Comparison of ENCODE assay signal across 24 cellular contexts in the genomic region with DNA sequence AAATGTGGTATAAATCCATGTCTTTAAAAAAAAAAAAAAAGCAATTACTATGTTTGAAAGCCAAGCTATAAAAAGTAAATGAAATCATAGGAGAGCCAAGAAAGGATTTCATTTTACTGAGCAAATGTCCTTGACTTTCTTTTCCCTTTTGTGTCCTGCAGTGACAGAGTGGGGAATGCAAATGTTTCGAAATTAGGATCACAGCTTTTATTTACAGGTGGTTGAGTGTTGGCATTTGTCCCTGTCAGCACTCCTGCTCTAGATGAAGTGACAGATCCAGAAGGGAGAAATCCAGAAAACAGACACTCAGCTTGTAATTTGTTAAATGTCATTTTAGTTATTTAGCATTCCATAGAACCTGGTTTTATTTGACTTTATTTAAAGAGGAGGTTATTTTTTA. TPM values are rescaled to one million over a fixed set of nuclear protein-coding genes. Genes with fewer than 3 reads are reported as not detected.
DNase-seq lines count a peak whose midpoint lies in the region; ATAC-seq, FAIRE-seq and TF ChIP-seq lines count a peak whose summit lies in the region.
"Had no signal": no experiment of that assay in that cellular context is flagged by ENCODE, and none has a peak within 500 bp of the region (broad histone marks: within the 10 kb centered on the region; RNA-seq: fewer than 3 reads in every experiment).

No MANE protein-coding gene starts in this region.

- intact Hi-C loops in ascending aorta (cut with DNase I): no loop called here
- intact Hi-C loops in HepG2 (cut with micrococcal nuclease; ENCODE audit: unreplicated experiment): no loop called here
- intact Hi-C loops in sigmoid colon (cut with DNase I): no loop called here

- no peak for TF ChIP-seq CTCF in ascending aorta (IDR thresholded peaks at IDR 0.05)
- no peak for TF ChIP-seq CTCF in HepG2 (CRISPR knock-in tag; IDR thresholded peaks at IDR 0.05)
- no peak for TF ChIP-seq CTCF in sigmoid colon (IDR thresholded peaks at IDR 0.05)

- FAIRE-seq in A204.1 (lab: Jason Lieb, UNC) (peak; percentile 96), HepG2 (lab: Jason Lieb, UNC) (no peak)
- FAIRE-seq: GM12892, GM19239, H54 had no signal

- no peak overlapping the region for H3K4me2 ChIP-seq in HepG2 (ENCODE audit: low read depth, low read length)

- ATAC-seq in HepG2: peak; percentile 56; the same call in 2 of the 3 replicates
- ATAC-seq: CD8-positive, alpha-beta T cell; Panc1 had no signal

- DNase-seq in G401 (ENCODE audit: low spot score): peak; percentile 5
- DNase-seq in ascending aorta (ENCODE audit: low spot score in 2 of 2): peak in 1 of 2 donors; percentile 40
- peak; percentile 54 for DNase-seq in HepG2 (ENCODE audit: low spot score)
- no peak for DNase-seq in sigmoid colon
- no peak for DNase-seq in SKM-1 treated with dmso at 0.1 percent for 144 hours (lab: John Stamatoyannopoulos, UW; ENCODE audit: unreplicated experiment)
- DNase-seq in SW 1271 (lab: John Stamatoyannopoulos, UW): no peak
- DNase-seq in NCI-H1417 treated with DMSO at 0.1 percent for 48 hours (lab: John Stamatoyannopoulos, UW): no peak
- DNase-seq: Caco-2; CD8-positive, alpha-beta T cell; DMS 273 treated with DMSO at 0.1 percent for 48 hours; DMS79; KBM-7; MG63; NCI-H1105 treated with DMSO at 0.1 percent for 48 hours; NCI-H1694 treated with DMSO at 0.1 percent for 48 hours; NCI-H446 treated with DMSO at 0.1 percent for 48 hours; NCI-H526; SHP77 treated with DMSO at 0.1 percent for 48 hours had no signal

- WGBS in HepG2 (ENCODE audit: low lambda C conversion rate): 5% methylated on average over 1 of the region's 1 CpG
- 38 to 71% methylated on average over 1 of the region's 1 CpG for WGBS in sigmoid colon, 2 donors

- H3K27me3 ChIP-seq in ascending aorta (no peaks in the 10 kb centered on the region), HepG2 (ENCODE audit: control insufficient read depth in 1 of 2, insufficient read depth in 2 of 2, low read length in 2 of 2) (no peaks in the 10 kb centered on the region), sigmoid colon (no peaks in the 10 kb centered on the region)
- H3K27me3 ChIP-seq: MG63 had no signal

- H3K9me3 ChIP-seq in ascending aorta: no peaks in the 10 kb centered on the region
- H3K9me3 ChIP-seq in HepG2 (ENCODE audit: low read length): no peaks in the 10 kb centered on the region
- no peaks in the 10 kb centered on the region for H3K9me3 ChIP-seq in sigmoid colon
- H3K9me3 ChIP-seq: Caco-2, MG63 had no signal

- no TSS peak for BruUV-seq in HepG2 (replicated peaks; lab: Mats Ljungman, UMichigan)

- TF ChIP-seq POLR2A in HepG2 (IDR thresholded peaks at IDR 0.05; ENCODE audit: insufficient read depth in 1 of 2, low read depth in 2 of 2, low read length in 2 of 2): no peak
- no peak for TF ChIP-seq POLR2A in sigmoid colon (IDR thresholded peaks at IDR 0.05)

- peaks cover 0 to 29% of the 10 kb centered on the region in 2 donors for H3K4me1 ChIP-seq in ascending aorta
- peaks cover 9% of the 10 kb centered on the region for H3K4me1 ChIP-seq in HepG2 (ENCODE audit: insufficient read depth, low read length)
- H3K4me1 ChIP-seq in sigmoid colon: peaks cover 0 to 13% (median 10%) of the 10 kb centered on the region in 4 donors
- H3K4me1 ChIP-seq: Caco-2 had no signal

- CTCF ChIA-PET in HepG2 (lab: Yijun Ruan, JAX; ENCODE audit: low intra/inter-chr PET ratio, low total read pairs): no interaction called here

- H3K79me2 ChIP-seq in HepG2 (ENCODE audit: insufficient read depth, low read length): no peaks in the 10 kb centered on the region

- TF ChIP-seq EP300 in HepG2 (IDR thresholded peaks at IDR 0.05; ENCODE audit: low read depth in 2 of 2, low read length in 2 of 2): no peak
- no peak for TF ChIP-seq EP300 in HepG2 (CRISPR knock-in tag; IDR thresholded peaks at IDR 0.05; ENCODE audit: borderline replicate concordance)
- TF ChIP-seq EP300 in sigmoid colon (IDR thresholded peaks at IDR 0.05): no peak

- POLR2A ChIA-PET in HepG2 (lab: Yijun Ruan, JAX): no interaction called here

- no peak overlapping the region for H3K9ac ChIP-seq in HepG2 (ENCODE audit: insufficient read depth, low read depth, low read length)

- H3K36me3 ChIP-seq in ascending aorta (no peaks in the 10 kb centered on the region), HepG2 (replicated peaks in 1 of 2; ENCODE audit: control insufficient read depth in 1 of 2, insufficient read depth in 2 of 2, low read length in 2 of 2) (no peaks in the 10 kb centered on the region), sigmoid colon (no peaks in the 10 kb centered on the region)
- H3K36me3 ChIP-seq: MG63 had no signal

- H3K4me3 ChIP-seq in ascending aorta (no peak overlapping the region), HepG2 (replicated peaks in 1 of 3; ENCODE audit: insufficient read depth in 1 of 3, low read depth in 2 of 3, low read length in 3 of 3) (no peak overlapping the region), sigmoid colon (no peak overlapping the region)
- H3K4me3 ChIP-seq: MG63 had no signal

- H2AFZ ChIP-seq in HepG2 (ENCODE audit: low read length): no peak overlapping the region

- H3K27ac ChIP-seq in ascending aorta: peak overlapping the region; percentile 61 to 73
- no peak overlapping the region for H3K27ac ChIP-seq in HepG2 (ENCODE audit: extremely low read length, insufficient read depth, low read length)
- H3K27ac ChIP-seq in sigmoid colon: no peak overlapping the region
- H3K27ac ChIP-seq: C4-2B had no signal

- in situ Hi-C loops in G401 (cut with HindIII; ENCODE audit: low sequenced_read_pairs) (no loop called here), HepG2 (cut with HindIII; ENCODE audit: extremely low pct_ligation_motif_present, low pct_unique_long_range_greater_than_20kb) (no loop called here)

- no peaks in the 10 kb centered on the region for H4K20me1 ChIP-seq in HepG2 (ENCODE audit: insufficient read depth, low read length)

- no peak for TF ChIP-seq RAD21 in HepG2 (CRISPR knock-in tag; IDR thresholded peaks at IDR 0.05)

TF ChIP-seq in HepG2, 621 proteins besides CTCF, POLR2A, EP300 and RAD21 (continues in another document):
- TF ChIP-seq SOX13 (IDR thresholded peaks at IDR 0.05) (no peak), SOX13 (CRISPR knock-in tag; conservative IDR thresholded peaks at IDR 0.05 in 1 of 2, IDR thresholded peaks at IDR 0.05 in 1 of 2) (peak in 1 of 2 experiments; percentile 20; a peak in 1 of 4 replicates), MAFK (conservative IDR thresholded peaks at IDR 0.05 in 1 of 2, IDR thresholded peaks at IDR 0.05 in 1 of 2; ENCODE audit: low read length in 2 of 2) (peak; percentile 69 to 76)

RNA-seq across cellular contexts. Expression of a gene that starts 29.5 kb away (rescaled TPM):
- 8.3 and 8.4 TPM in 2 replicates for total RNA-seq in G401 (2014; rRNA removed; shearing (Covaris generic))
- total RNA-seq in ascending aorta: 3.7 TPM
- 4.5 and 5.7 TPM in 2 replicates for total RNA-seq in HepG2 (2016; rRNA removed; fragmentation: Illumina TruSeq; extraction: Trizol)
- 6.2 and 6.8 TPM in 2 replicates for total RNA-seq in HepG2 (2016; cell fraction: cytosol; rRNA removed; fragmentation: Illumina TruSeq; extraction: Trizol; ENCODE audit: low read depth)
- 4.2 and 4.7 TPM in 2 replicates for total RNA-seq in HepG2 (2016; cell fraction: insoluble cytoplasmic fraction; rRNA removed; fragmentation: Illumina TruSeq; extraction: Trizol)
- 4.9 and 5.3 TPM in 2 replicates for total RNA-seq in HepG2 (2016; cell fraction: membrane; rRNA removed; fragmentation: Illumina TruSeq; extraction: Trizol)
- total RNA-seq in HepG2 (2016; cell fraction: nucleus; rRNA removed; fragmentation: Illumina TruSeq; extraction: Trizol): 10.7 and 12.4 TPM in 2 replicates
- polyA plus RNA-seq in HepG2 (2011; rRNA removed): 4.1 and 4.4 TPM in 2 replicates
- polyA plus RNA-seq in HepG2 (2011; cell fraction: cytosol; rRNA removed): 1.4 and 3.0 TPM in 2 replicates
- polyA plus RNA-seq in HepG2 (2011; cell fraction: nucleus; rRNA removed): 4.4 and 7.3 TPM in 2 replicates
- polyA plus RNA-seq in HepG2 (2012): 6.1 and 6.5 TPM in 2 replicates
- 0.99 and 1.1 TPM in 2 replicates for polyA plus RNA-seq in HepG2 (2016; cell fraction: cytosol; fragmentation: Illumina TruSeq; extraction: Trizol; ENCODE audit: low read depth)
- polyA plus RNA-seq in HepG2 (2016; cell fraction: insoluble cytoplasmic fraction; fragmentation: Illumina TruSeq; extraction: Trizol; ENCODE audit: low read depth): 4.5 and 6.0 TPM in 2 replicates
- polyA plus RNA-seq in HepG2 (2016; cell fraction: membrane; fragmentation: Illumina TruSeq; extraction: Trizol; ENCODE audit: low read depth): 1.4 and 2.0 TPM in 2 replicates
- 11.0 and 12.4 TPM in 2 replicates for polyA plus RNA-seq in HepG2 (2016; cell fraction: nucleus; fragmentation: Illumina TruSeq; extraction: Trizol; ENCODE audit: insufficient read depth, low read depth)
- 0.68 and 5.9 TPM in 2 replicates for polyA minus RNA-seq in HepG2 (2011; rRNA and poly(A)+ RNA removed; ENCODE audit: low replicate concordance)
- polyA minus RNA-seq in HepG2 (2011; cell fraction: cytosol; rRNA and poly(A)+ RNA removed): 3.0 and 4.9 TPM in 2 replicates
- 21.6 and 28.6 TPM in 2 replicates for polyA minus RNA-seq in HepG2 (2011; cell fraction: nucleus; rRNA and poly(A)+ RNA removed)
- total RNA-seq in sigmoid colon: 10 to 100 TPM; 11.0 to 15.8 (median 13.6) TPM
- polyA plus RNA-seq in sigmoid colon: 1 to 10 TPM; 1.2 to 2.7 (median 1.6) TPM

Comparison
In these comparisons a context has a peak if more than half of its experiments do, and no peak if none do; other contexts are left out.
1. DNase-seq: peak in G401 (single experiment) and HepG2 (single experiment); none in sigmoid colon (single experiment), SKM-1 treated with dmso at 0.1 percent for 144 hours (single experiment), SW 1271 (0 of 2) and NCI-H1417 treated with DMSO at 0.1 percent for 48 hours (single experiment).
2. H3K27ac ChIP-seq: peak in ascending aorta (2 of 2); none in HepG2 (single experiment) and sigmoid colon (0 of 4).